Comparison of ENCODE assay signal across 3 cellular contexts in the genomic region with DNA sequence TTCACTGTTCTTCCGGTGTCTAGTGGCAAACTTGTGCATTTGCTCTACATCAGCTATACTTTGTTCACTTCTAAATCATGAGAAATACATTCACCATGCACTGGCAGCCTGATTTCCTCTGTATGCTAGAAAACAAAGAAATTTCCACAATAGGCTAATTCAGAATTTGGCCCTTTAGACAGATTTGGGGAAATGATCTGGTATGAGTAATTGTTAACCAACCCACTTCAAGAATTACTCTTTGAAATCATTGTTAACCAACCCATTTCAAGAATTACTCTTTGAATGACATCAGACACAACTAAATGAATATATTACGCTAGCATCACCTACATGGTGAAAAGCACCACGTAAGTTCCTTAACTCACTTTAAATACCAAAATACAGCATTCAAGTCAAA.
A peak's percentile ranks its signal among the peaks of the same experiment; 100 is the strongest.
TF ChIP-seq lines count a peak whose summit lies in the region.

No MANE protein-coding gene starts in this region.

TF ChIP-seq in SK-N-SH, 30 proteins besides CTCF, POLR2A, EP300 and RAD21:
- TF ChIP-seq, protein P1, sequence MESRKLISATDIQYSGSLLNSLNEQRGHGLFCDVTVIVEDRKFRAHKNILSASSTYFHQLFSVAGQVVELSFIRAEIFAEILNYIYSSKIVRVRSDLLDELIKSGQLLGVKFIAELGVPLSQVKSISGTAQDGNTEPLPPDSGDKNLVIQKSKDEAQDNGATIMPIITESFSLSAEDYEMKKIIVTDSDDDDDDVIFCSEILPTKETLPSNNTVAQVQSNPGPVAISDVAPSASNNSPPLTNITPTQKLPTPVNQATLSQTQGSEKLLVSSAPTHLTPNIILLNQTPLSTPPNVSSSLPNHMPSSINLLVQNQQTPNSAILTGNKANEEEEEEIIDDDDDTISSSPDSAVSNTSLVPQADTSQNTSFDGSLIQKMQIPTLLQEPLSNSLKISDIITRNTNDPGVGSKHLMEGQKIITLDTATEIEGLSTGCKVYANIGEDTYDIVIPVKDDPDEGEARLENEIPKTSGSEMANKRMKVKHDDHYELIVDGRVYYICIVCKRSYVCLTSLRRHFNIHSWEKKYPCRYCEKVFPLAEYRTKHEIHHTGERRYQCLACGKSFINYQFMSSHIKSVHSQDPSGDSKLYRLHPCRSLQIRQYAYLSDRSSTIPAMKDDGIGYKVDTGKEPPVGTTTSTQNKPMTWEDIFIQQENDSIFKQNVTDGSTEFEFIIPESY (IDR thresholded peaks at IDR 0.05; ENCODE audit: borderline replicate concordance, low read depth): no peak
- TF ChIP-seq FOSL2 (IDR thresholded peaks at IDR 0.05; ENCODE audit: borderline replicate concordance, low read depth) (0 out of 2 replicates have a peak, but pooled peaks have one; percentile 15), CHD2 (IDR thresholded peaks at IDR 0.05; ENCODE audit: low read length, partially characterized antibody) (no peak), TAF1 (IDR thresholded peaks at IDR 0.05; ENCODE audit: borderline replicate concordance, low read depth, low read length) (no peak), TCF12 (IDR thresholded peaks at IDR 0.05) (peak; percentile 36; the same call in 1 of the 2 replicates), FOXJ3 (CRISPR knock-in tag; IDR thresholded peaks at IDR 0.05) (no peak), JUND (IDR thresholded peaks at IDR 0.05) (no peak)

TF ChIP-seq in SK-N-SH treated with all-trans-retinoic acid at 6 μM for 48 hours, 23 proteins besides CTCF, POLR2A, EP300 and RAD21:
- no peak for TF ChIP-seq TOX (CRISPR knock-in tag; IDR thresholded peaks at IDR 0.05; ENCODE audit: borderline replicate concordance)
- TF ChIP-seq ZNF70 (CRISPR knock-in tag; IDR thresholded peaks at IDR 0.05): no peak
- no peak for TF ChIP-seq ZFP30 (CRISPR knock-in tag; IDR thresholded peaks at IDR 0.05)
- TF ChIP-seq SNAI2 (CRISPR knock-in tag; IDR thresholded peaks at IDR 0.05): no peak
- no peak for TF ChIP-seq TSHZ2 (CRISPR knock-in tag; IDR thresholded peaks at IDR 0.05)
- no peak for TF ChIP-seq OSR1 (CRISPR knock-in tag; IDR thresholded peaks at IDR 0.05)

TF ChIP-seq in GM12878, 131 proteins besides CTCF, POLR2A, EP300 and RAD21 (continues in another document):
- TF ChIP-seq GATAD2B (conservative IDR thresholded peaks at IDR 0.05; ENCODE audit: low read depth) (no peak), ZNF687 (IDR thresholded peaks at IDR 0.05) (no peak), NFXL1 (IDR thresholded peaks at IDR 0.05; ENCODE audit: borderline replicate concordance) (no peak), NR2C2 (IDR thresholded peaks at IDR 0.05; ENCODE audit: borderline replicate concordance, control insufficient read depth, insufficient read length, low read depth) (no peak), ESRRA (IDR thresholded peaks at IDR 0.05; ENCODE audit: low read length) (no peak), POLR2AphosphoS5 (IDR thresholded peaks at IDR 0.05; ENCODE audit: low read length) (no peak), RBBP5 (conservative IDR thresholded peaks at IDR 0.05) (no peak), NFIC (IDR thresholded peaks at IDR 0.05; ENCODE audit: low read depth, low read length) (peak; percentile 25; the same call in 1 of the 2 replicates), SREBF2 (IDR thresholded peaks at IDR 0.05; ENCODE audit: low read length) (no peak), STAT3 (IDR thresholded peaks at IDR 0.05; ENCODE audit: low read depth, low read length) (no peak), HDAC2 (IDR thresholded peaks at IDR 0.05) (no peak), RUNX3 (IDR thresholded peaks at IDR 0.05; ENCODE audit: low read length) (peak; percentile 10; the same call in 1 of the 2 replicates), SPI1 (IDR thresholded peaks at IDR 0.05; ENCODE audit: borderline replicate concordance, insufficient read depth, low read depth, low read length) (0 out of 2 replicates have a peak, but pooled peaks have one; percentile 3), NRF1 (conservative IDR thresholded peaks at IDR 0.05; ENCODE audit: low read depth, low read length) (no peak), LARP7 (IDR thresholded peaks at IDR 0.05) (no peak), POLR2AphosphoS2 (IDR thresholded peaks at IDR 0.05; ENCODE audit: low read depth, low read length) (no peak), SMARCA5 (IDR thresholded peaks at IDR 0.05) (no peak), RELB (IDR thresholded peaks at IDR 0.05; ENCODE audit: low read depth) (no peak), MYC (IDR thresholded peaks at IDR 0.05; ENCODE audit: insufficient read depth, insufficient read length, insufficient replicate concordance, low read length, severe bottlenecking) (no peak), WRNIP1 (IDR thresholded peaks at IDR 0.05; ENCODE audit: borderline replicate concordance, low read depth, low read length) (no peak), ZBTB4 (CRISPR knock-in tag; IDR thresholded peaks at IDR 0.05) (no peak), MTA3 (IDR thresholded peaks at IDR 0.05; ENCODE audit: borderline replicate concordance, low read length) (no peak), CBX5 (IDR thresholded peaks at IDR 0.05; ENCODE audit: low read depth) (no peak), ATF7 (IDR thresholded peaks at IDR 0.05; ENCODE audit: low read depth) (peak; percentile 67), BCL3 (IDR thresholded peaks at IDR 0.05; ENCODE audit: borderline replicate concordance, insufficient read depth, low read depth, low read length, poor library complexity, severe bottlenecking) (no peak), PKNOX1 (IDR thresholded peaks at IDR 0.05) (0 out of 2 replicates have a peak, but pooled peaks have one; percentile 7), HDAC6 (IDR thresholded peaks at IDR 0.05; ENCODE audit: unreplicated experiment) (no peak), SRF (IDR thresholded peaks at IDR 0.05; ENCODE audit: low read depth in 2 of 2, low read length in 2 of 2) (no peak), BHLHE40 (IDR thresholded peaks at IDR 0.05; ENCODE audit: borderline replicate concordance in 1 of 2, low read depth in 2 of 2, low read length in 1 of 2) (no peak), DPF2 (IDR thresholded peaks at IDR 0.05) (no peak), JUNB (IDR thresholded peaks at IDR 0.05) (peak; percentile 46), ZNF207 (IDR thresholded peaks at IDR 0.05; ENCODE audit: borderline replicate concordance) (no peak), TBL1XR1 (IDR thresholded peaks at IDR 0.05; ENCODE audit: low read depth, low read length) (no peak), CHD2 (IDR thresholded peaks at IDR 0.05; ENCODE audit: borderline replicate concordance, low read depth, low read length) (no peak), IRF4 (IDR thresholded peaks at IDR 0.05; ENCODE audit: low read depth, low read length) (no peak), YY1 (IDR thresholded peaks at IDR 0.05; ENCODE audit: low read depth, low read length) (no peak), RCOR1 (conservative IDR thresholded peaks at IDR 0.05; ENCODE audit: low read depth, low read length) (no peak)
- TF ChIP-seq, protein P2, sequence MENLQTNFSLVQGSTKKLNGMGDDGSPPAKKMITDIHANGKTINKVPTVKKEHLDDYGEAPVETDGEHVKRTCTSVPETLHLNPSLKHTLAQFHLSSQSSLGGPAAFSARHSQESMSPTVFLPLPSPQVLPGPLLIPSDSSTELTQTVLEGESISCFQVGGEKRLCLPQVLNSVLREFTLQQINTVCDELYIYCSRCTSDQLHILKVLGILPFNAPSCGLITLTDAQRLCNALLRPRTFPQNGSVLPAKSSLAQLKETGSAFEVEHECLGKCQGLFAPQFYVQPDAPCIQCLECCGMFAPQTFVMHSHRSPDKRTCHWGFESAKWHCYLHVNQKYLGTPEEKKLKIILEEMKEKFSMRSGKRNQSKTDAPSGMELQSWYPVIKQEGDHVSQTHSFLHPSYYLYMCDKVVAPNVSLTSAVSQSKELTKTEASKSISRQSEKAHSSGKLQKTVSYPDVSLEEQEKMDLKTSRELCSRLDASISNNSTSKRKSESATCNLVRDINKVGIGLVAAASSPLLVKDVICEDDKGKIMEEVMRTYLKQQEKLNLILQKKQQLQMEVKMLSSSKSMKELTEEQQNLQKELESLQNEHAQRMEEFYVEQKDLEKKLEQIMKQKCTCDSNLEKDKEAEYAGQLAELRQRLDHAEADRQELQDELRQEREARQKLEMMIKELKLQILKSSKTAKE (IDR thresholded peaks at IDR 0.05; ENCODE audit: low read depth, poor library complexity, severe bottlenecking): no peak
- TF ChIP-seq, protein P3, sequence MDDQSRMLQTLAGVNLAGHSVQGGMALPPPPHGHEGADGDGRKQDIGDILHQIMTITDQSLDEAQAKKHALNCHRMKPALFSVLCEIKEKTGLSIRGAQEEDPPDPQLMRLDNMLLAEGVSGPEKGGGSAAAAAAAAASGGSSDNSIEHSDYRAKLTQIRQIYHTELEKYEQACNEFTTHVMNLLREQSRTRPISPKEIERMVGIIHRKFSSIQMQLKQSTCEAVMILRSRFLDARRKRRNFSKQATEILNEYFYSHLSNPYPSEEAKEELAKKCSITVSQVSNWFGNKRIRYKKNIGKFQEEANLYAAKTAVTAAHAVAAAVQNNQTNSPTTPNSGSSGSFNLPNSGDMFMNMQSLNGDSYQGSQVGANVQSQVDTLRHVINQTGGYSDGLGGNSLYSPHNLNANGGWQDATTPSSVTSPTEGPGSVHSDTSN (IDR thresholded peaks at IDR 0.05; ENCODE audit: insufficient replicate concordance, low read depth, low read length): no peak
